Comparison of ENCODE assay signal across 16 cellular contexts in the genomic region with DNA sequence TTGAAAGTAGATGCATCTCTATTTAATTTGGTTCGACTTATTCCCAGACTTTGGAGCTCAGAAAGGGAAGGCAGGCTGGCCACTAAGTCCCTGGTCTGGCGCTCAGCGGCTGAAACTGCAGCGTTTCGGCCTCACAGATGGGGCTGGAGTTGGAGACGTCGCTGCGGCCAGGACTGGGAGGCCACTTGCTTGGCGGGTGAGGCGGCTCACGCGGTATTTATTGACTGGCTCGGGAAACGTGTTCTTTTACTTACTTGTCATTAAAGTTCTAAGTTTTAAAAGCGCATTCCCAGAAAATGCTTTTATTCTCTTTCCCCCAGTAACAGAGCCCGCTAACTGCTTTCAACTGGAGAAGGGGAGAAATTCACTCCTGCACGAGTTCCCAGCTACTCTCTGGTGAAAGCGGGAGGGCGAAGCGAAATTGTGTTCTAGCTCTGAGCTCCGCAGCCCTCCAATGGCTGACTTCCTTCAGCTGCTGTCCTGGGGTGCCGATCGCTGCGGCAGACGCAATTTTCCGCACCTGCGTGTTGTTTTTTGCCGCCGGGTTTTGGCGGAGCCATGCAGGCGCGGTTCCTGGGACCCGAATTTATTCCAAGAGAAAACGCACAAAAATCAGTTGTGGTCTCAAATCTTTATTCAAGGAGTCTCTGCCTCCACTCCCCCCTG. TPM values are rescaled to one million over a fixed set of nuclear protein-coding genes. Genes with fewer than 3 reads are reported as not detected.
DNase-seq lines count a peak whose midpoint lies in the region; ATAC-seq and TF ChIP-seq lines count a peak whose summit lies in the region.
"Had no signal": no experiment of that assay in that cellular context is flagged by ENCODE, and none has a peak within 500 bp of the region (broad histone marks: within the 10 kb centered on the region; RNA-seq: fewer than 3 reads in every experiment).

No MANE protein-coding gene starts in this region.

- H3K36me3 Mint-ChIP-seq in GM23338 (ENCODE audit: low read depth) (no peaks in the 10 kb centered on the region), endothelial cell (ENCODE audit: low read depth, unreplicated experiment) (peaks cover 12% of the 10 kb centered on the region)
- peaks cover 10% of the 10 kb centered on the region for H3K36me3 Mint-ChIP-seq in natural killer cell treated with Interleukin-12 subunit alpha and Interleukin-12 subunit beta and Interleukin-15 and Interleukin-18, amount 100 ng/mL, for 72 hours

- peak overlapping the region; percentile 85 for H3K4me2 ChIP-seq in GM23338
- H3K4me2 ChIP-seq in SK-N-SH: no peak overlapping the region
- H3K4me2 ChIP-seq in osteoblast (ENCODE audit: insufficient read depth, low read length): no peak overlapping the region
- H3K4me2 ChIP-seq: BLaER1 treated with 17β-estradiol and CSF1 and Interleukin-3, amounts not matched to agents 10 nM and 100 nM had no signal

- peaks cover 75% of the 10 kb centered on the region for H3K27me3 Mint-ChIP-seq in GM23338 (ENCODE audit: insufficient read depth, low read depth, poor library complexity)
- H3K27me3 Mint-ChIP-seq in endothelial cell (ENCODE audit: unreplicated experiment): peaks cover 40% of the 10 kb centered on the region
- H3K27me3 Mint-ChIP-seq in natural killer cell treated with Interleukin-12 subunit alpha and Interleukin-12 subunit beta and Interleukin-15 and Interleukin-18, amount 100 ng/mL, for 72 hours: peaks cover 33 to 35% of the 10 kb centered on the region in 2 donors

- H3K27ac Mint-ChIP-seq in GM23338 (no peak overlapping the region), endothelial cell (ENCODE audit: unreplicated experiment) (no peak overlapping the region)
- H3K27ac Mint-ChIP-seq in natural killer cell treated with Interleukin-12 subunit alpha and Interleukin-12 subunit beta and Interleukin-15 and Interleukin-18, amount 100 ng/mL, for 72 hours: no peak overlapping the region
- H3K27ac Mint-ChIP-seq: stimulated activated naive CD8-positive, alpha-beta T cell treated with anti-CD3 and anti-CD28 coated beads, Interleukin-15, Interleukin-2, amounts not matched to agents 100 ng/mL and 50 ng/mL, for 24 hours had no signal

- TF ChIP-seq RAD21 in SK-N-SH (IDR thresholded peaks at IDR 0.05; ENCODE audit: low read length): no peak

- POLR2A ChIA-PET in SK-N-SH (lab: Yijun Ruan, JAX): no interaction called here

- H3K36me3 ChIP-seq in GM23338 (ENCODE audit: insufficient read depth) (no peaks in the 10 kb centered on the region), SK-N-SH (replicated peaks in 1 of 2; ENCODE audit: control insufficient read depth in 1 of 2, insufficient read depth in 2 of 2, low read length in 1 of 2) (no peaks in the 10 kb centered on the region), osteoblast (ENCODE audit: insufficient read depth, low read length) (no peaks in the 10 kb centered on the region)
- H3K36me3 ChIP-seq: BLaER1 treated with 17β-estradiol and CSF1 and Interleukin-3, amounts not matched to agents 10 nM and 100 nM; HAP-1; left lung had no signal

- no peaks in the 10 kb centered on the region for H3K79me2 ChIP-seq in GM23338 (replicated peaks; ENCODE audit: insufficient read depth)
- no peaks in the 10 kb centered on the region for H3K79me2 ChIP-seq in SK-N-SH (ENCODE audit: insufficient read depth)
- no peaks in the 10 kb centered on the region for H3K79me2 ChIP-seq in osteoblast (ENCODE audit: insufficient read depth, low read length)

- H3K4me1 Mint-ChIP-seq in GM23338: peaks cover 50% of the 10 kb centered on the region
- H3K4me1 Mint-ChIP-seq in endothelial cell (ENCODE audit: unreplicated experiment): peaks cover 42% of the 10 kb centered on the region
- peaks cover 0 to 2% of the 10 kb centered on the region in 2 donors for H3K4me1 Mint-ChIP-seq in natural killer cell treated with Interleukin-12 subunit alpha and Interleukin-12 subunit beta and Interleukin-15 and Interleukin-18, amount 100 ng/mL, for 72 hours (ENCODE audit: low read depth in 2 of 2)

- ATAC-seq in GM23338 (peak; percentile 6), GM18858 (IDR thresholded peaks at IDR 0.05; ENCODE audit: unreplicated experiment) (no peak)
- ATAC-seq in natural killer cell treated with Interleukin-12 subunit alpha and Interleukin-12 subunit beta and Interleukin-15 and Interleukin-18, amount 100 ng/mL, for 72 hours: no peak
- ATAC-seq: left lung; naive thymus-derived CD8-positive, alpha-beta T cell had no signal

- H3K27me3 ChIP-seq in GM23338 (ENCODE audit: insufficient read depth) (peaks cover 100% of the 10 kb centered on the region), SK-N-SH (ENCODE audit: insufficient read depth) (peaks cover 63% of the 10 kb centered on the region), osteoblast (ENCODE audit: insufficient read depth, low read length) (peaks cover 91% of the 10 kb centered on the region)

- DNase-seq in GM23338 (ENCODE audit: low spot score) (peak; percentile 70), SK-N-SH (peak; percentile 21), endothelial cell (ENCODE audit: low spot score) (peak; percentile 44), osteoblast (ENCODE audit: insufficient read length, low spot score, missing footprints) (peak; percentile 60)
- DNase-seq in natural killer cell treated with Interleukin-12 subunit alpha and Interleukin-12 subunit beta and Interleukin-15 and Interleukin-18, amount 100 ng/mL, for 72 hours (ENCODE audit: low spot score): no peak
- no peak for DNase-seq in activated CD4-positive, CD25-positive, alpha-beta regulatory T cell treated with anti-CD3 and anti-CD28 coated beads, Interleukin-2, amount 50 U/mL, for 72 hours
- DNase-seq: activated CD4-positive, CD25-positive, alpha-beta regulatory T cell; activated T-cell treated with anti-CD3 and anti-CD28 coated beads for 4 hours; EL; left lung; naive thymus-derived CD8-positive, alpha-beta T cell had no signal

- peaks cover 29% of the 10 kb centered on the region for H3F3A ChIP-seq in GM23338 (replicated peaks; ENCODE audit: low read depth)
- H3F3A ChIP-seq in SK-N-SH (replicated peaks; ENCODE audit: insufficient read depth): no peaks in the 10 kb centered on the region

- H3K9me3 ChIP-seq in SK-N-SH (no peaks in the 10 kb centered on the region), osteoblast (ENCODE audit: low read depth, low read length) (peaks cover 3% of the 10 kb centered on the region)
- H3K9me3 ChIP-seq: HAP-1, left lung had no signal

- 70% methylated on average over 32 of the region's 34 CpGs for WGBS in SK-N-SH (ENCODE audit: low lambda C conversion rate)

- TF ChIP-seq CTCF in GM23338 (conservative IDR thresholded peaks at IDR 0.05; ENCODE audit: low read depth in 2 of 2): no peak
- TF ChIP-seq CTCF in SK-N-SH (IDR thresholded peaks at IDR 0.05): no peak
- TF ChIP-seq CTCF in endothelial cell (IDR thresholded peaks at IDR 0.05; ENCODE audit: unreplicated experiment): no peak
- TF ChIP-seq CTCF in osteoblast (IDR thresholded peaks at IDR 0.05; ENCODE audit: extremely low read depth, low read depth, low read length): no peak

- H3K9me3 Mint-ChIP-seq in GM23338 (peaks cover 3% of the 10 kb centered on the region; the same call in 1 of the 3 replicates), endothelial cell (ENCODE audit: unreplicated experiment) (no peaks in the 10 kb centered on the region)
- H3K9me3 Mint-ChIP-seq in natural killer cell treated with Interleukin-12 subunit alpha and Interleukin-12 subunit beta and Interleukin-15 and Interleukin-18, amount 100 ng/mL, for 72 hours: peaks cover 3% of the 10 kb centered on the region

- H3K4me1 ChIP-seq in GM23338 (ENCODE audit: insufficient read depth) (peaks cover 52% of the 10 kb centered on the region), SK-N-SH (ENCODE audit: control insufficient read depth in 1 of 2, insufficient read depth in 2 of 2, low read depth in 1 of 2, low read length in 1 of 2) (no peaks in the 10 kb centered on the region; a peak in 1 of 4 replicates), osteoblast (ENCODE audit: insufficient read depth, low read length) (no peaks in the 10 kb centered on the region)
- H3K4me1 ChIP-seq: BLaER1 treated with 17β-estradiol and CSF1 and Interleukin-3, amounts not matched to agents 10 nM and 100 nM; HAP-1 had no signal

- H3K9me2 ChIP-seq in GM23338 (ENCODE audit: insufficient read depth): no peaks in the 10 kb centered on the region
- H3K9me2 ChIP-seq in SK-N-SH: no peaks in the 10 kb centered on the region

- CTCF ChIA-PET in SK-N-SH (lab: Yijun Ruan, JAX): no interaction called here

- no peak for TF ChIP-seq EP300 in SK-N-SH (IDR thresholded peaks at IDR 0.05; ENCODE audit: borderline replicate concordance in 1 of 2, low read depth in 1 of 2, low read length in 1 of 2)

- H4K20me1 ChIP-seq in GM23338 (replicated peaks; ENCODE audit: insufficient read depth) (no peaks in the 10 kb centered on the region; the same call in none of the 2 replicates), SK-N-SH (ENCODE audit: insufficient read depth) (no peaks in the 10 kb centered on the region), osteoblast (ENCODE audit: insufficient read depth, low read length) (no peaks in the 10 kb centered on the region)
- H4K20me1 ChIP-seq: BLaER1 treated with 17β-estradiol and CSF1 and Interleukin-3, amounts not matched to agents 10 nM and 100 nM had no signal

- no peak overlapping the region for H3K9ac ChIP-seq in SK-N-SH
- H3K9ac ChIP-seq: BLaER1 treated with 17β-estradiol and CSF1 and Interleukin-3, amounts not matched to agents 10 nM and 100 nM had no signal

- peak overlapping the region; percentile 73 for H3K4me3 Mint-ChIP-seq in GM23338
- peak overlapping the region; percentile 37 for H3K4me3 Mint-ChIP-seq in endothelial cell (ENCODE audit: unreplicated experiment)
- H3K4me3 Mint-ChIP-seq in natural killer cell treated with Interleukin-12 subunit alpha and Interleukin-12 subunit beta and Interleukin-15 and Interleukin-18, amount 100 ng/mL, for 72 hours: no peak overlapping the region
- H3K4me3 Mint-ChIP-seq: naive thymus-derived CD8-positive, alpha-beta T cell; stimulated activated naive CD8-positive, alpha-beta T cell treated with anti-CD3 and anti-CD28 coated beads, Interleukin-15, Interleukin-2, amounts not matched to agents 100 ng/mL and 50 ng/mL, for 24 hours had no signal

- peak overlapping the region; percentile 75; the same call in 1 of the 2 replicates for H2AFZ ChIP-seq in GM23338
- H2AFZ ChIP-seq in SK-N-SH (ENCODE audit: low read depth): no peak overlapping the region
- H2AFZ ChIP-seq in osteoblast (ENCODE audit: low read length): no peak overlapping the region

- no peak overlapping the region for H3K27ac ChIP-seq in GM23338 (ENCODE audit: low read depth)
- no peak overlapping the region for H3K27ac ChIP-seq in SK-N-SH (ENCODE audit: low read depth in 2 of 2, low read length in 1 of 2)
- no peak overlapping the region for H3K27ac ChIP-seq in osteoblast (ENCODE audit: low read depth, low read length)
- H3K27ac ChIP-seq: BLaER1 treated with 17β-estradiol and CSF1 and Interleukin-3, amounts not matched to agents 10 nM and 100 nM; left lung had no signal

- H3K4me3 ChIP-seq in GM23338 (peak overlapping the region; percentile 54), SK-N-SH (ENCODE audit: low read depth in 2 of 2, low read length in 1 of 2) (no peak overlapping the region), osteoblast (ENCODE audit: insufficient read depth, low read length) (no peak overlapping the region)
- H3K4me3 ChIP-seq: BLaER1 treated with 17β-estradiol and CSF1 and Interleukin-3, amounts not matched to agents 10 nM and 100 nM; HAP-1; left lung had no signal

RNA-seq across cellular contexts. Expression of a gene that starts 13.9 kb away (rescaled TPM):
- 0.19 and 0.21 TPM in 2 replicates for total RNA-seq in GM23338 (2014; rRNA removed; shearing (Covaris generic))
- 0.95 and 1.4 TPM in 2 replicates for polyA plus RNA-seq in GM23338 (2016; fragmentation: Nextera tagmentation; extraction: Ambion mirVana)
- polyA plus RNA-seq in SK-N-SH (2012; rRNA removed): 11.3 and 16.7 TPM in 2 replicates
- polyA plus RNA-seq in SK-N-SH (2012; cell fraction: cytosol; rRNA removed): 8.2 and 11.4 TPM in 2 replicates
- polyA plus RNA-seq in SK-N-SH (2012; cell fraction: nucleus; rRNA removed): 30.4 and 42.9 TPM in 2 replicates
- 4.1 TPM for total RNA-seq in endothelial cell (ENCODE audit: unreplicated experiment)
- 2.1 and 3.6 TPM in 2 replicates for total RNA-seq in osteoblast
- total RNA-seq in natural killer cell treated with Interleukin-12 subunit alpha and Interleukin-12 subunit beta and Interleukin-15 and Interleukin-18, amount 100 ng/mL, for 72 hours: not detected
- total RNA-seq: naive thymus-derived CD8-positive, alpha-beta T cell had no signal
- polyA plus RNA-seq: naive thymus-derived CD8-positive, alpha-beta T cell had no signal

RNA-seq across cellular contexts. Expression of a gene that starts 16.7 kb away (rescaled TPM):
- total RNA-seq in GM23338 (2014; rRNA removed; shearing (Covaris generic)): not detected in 2 replicates
- polyA plus RNA-seq in GM23338 (2016; fragmentation: Nextera tagmentation; extraction: Ambion mirVana) (0.12 TPM in 1 of 2 replicates, not detected in the other), SK-N-SH (2012; rRNA removed) (1.3 and 2.0 TPM in 2 replicates)
- 1.1 and 1.4 TPM in 2 replicates for polyA plus RNA-seq in SK-N-SH (2012; cell fraction: cytosol; rRNA removed)
- 4.5 and 7.1 TPM in 2 replicates for polyA plus RNA-seq in SK-N-SH (2012; cell fraction: nucleus; rRNA removed)
- total RNA-seq in endothelial cell (ENCODE audit: unreplicated experiment) (2.2 TPM), osteoblast (0.29 and 0.72 TPM in 2 replicates)
- not detected for total RNA-seq in natural killer cell treated with Interleukin-12 subunit alpha and Interleukin-12 subunit beta and Interleukin-15 and Interleukin-18, amount 100 ng/mL, for 72 hours
- total RNA-seq: glomerular endothelial cell; left lung; naive thymus-derived CD8-positive, alpha-beta T cell had no signal
- polyA plus RNA-seq: naive thymus-derived CD8-positive, alpha-beta T cell had no signal

Comparison
In these comparisons a context has a peak if more than half of its experiments do, and no peak if none do; other contexts are left out.
1. DNase-seq: peak in GM23338 (single experiment), SK-N-SH (single experiment), endothelial cell (single experiment) and osteoblast (single experiment); none in natural killer cell treated with Interleukin-12 subunit alpha and Interleukin-12 subunit beta and Interleukin-15 and Interleukin-18, amount 100 ng/mL, for 72 hours (single experiment) and activated CD4-positive, CD25-positive, alpha-beta regulatory T cell treated with anti-CD3 and anti-CD28 coated beads, Interleukin-2, amount 50 U/mL, for 72 hours (single experiment).